In the genomic region with DNA sequence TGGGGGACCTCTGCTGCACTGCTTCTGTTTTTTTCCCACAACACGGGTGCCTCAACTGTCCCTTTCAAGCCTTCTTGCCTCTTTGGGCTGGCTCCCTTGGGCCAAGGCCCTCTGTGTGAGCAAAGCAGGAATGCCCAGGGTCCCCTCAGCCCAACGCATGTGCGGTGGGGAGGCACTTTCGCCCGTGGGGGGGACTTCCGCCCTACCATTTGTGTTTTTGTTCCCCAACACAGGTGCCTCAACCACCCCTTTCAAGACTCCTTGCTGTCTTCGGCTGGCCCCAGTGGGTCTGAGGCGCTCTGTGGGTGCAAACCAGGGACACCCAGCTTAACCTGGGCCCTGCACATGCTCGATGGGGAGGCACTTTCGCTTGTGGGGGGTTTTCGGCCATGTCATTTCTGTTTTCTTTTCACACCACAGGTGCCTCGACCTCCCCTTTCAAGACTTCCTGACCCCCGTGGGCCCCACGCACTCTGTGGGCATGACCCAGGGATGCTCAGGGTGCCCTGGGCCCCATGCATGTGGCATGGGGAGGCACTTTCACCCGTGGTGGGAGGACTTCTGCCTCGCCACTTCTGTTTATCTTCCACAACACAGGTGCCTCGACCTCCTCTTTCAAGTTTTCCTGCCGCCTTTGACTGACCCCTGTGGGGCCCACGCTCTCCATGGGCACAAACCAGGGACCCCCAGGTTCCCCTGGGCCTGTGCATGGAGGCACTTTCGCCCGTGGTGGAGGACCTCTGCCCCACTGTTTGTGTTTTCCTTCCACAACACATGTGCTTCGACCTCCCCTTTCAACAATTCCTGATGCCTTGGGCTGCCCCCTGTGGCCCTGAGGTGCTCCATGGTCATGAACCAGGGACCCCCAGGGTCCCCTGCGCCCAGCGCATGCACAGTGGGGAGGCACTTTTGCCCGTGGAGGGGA, we compare ENCODE assay signal across 19 cellular contexts.
DNase-seq lines count a peak whose midpoint lies in the region; ATAC-seq, FAIRE-seq and TF ChIP-seq lines count a peak whose summit lies in the region.
"Had no signal": no experiment of that assay in that cellular context is flagged by ENCODE, and none has a peak within 500 bp of the region (broad histone marks: within the 10 kb centered on the region; RNA-seq: fewer than 3 reads in every experiment).

No MANE protein-coding gene starts in this region.

- H3K36me3 ChIP-seq in right atrium auricular region (no peaks in the 10 kb centered on the region), K562 (ENCODE audit: control insufficient read depth, insufficient read depth, low read length) (no peaks in the 10 kb centered on the region), testis (ENCODE audit: low read depth, missing control alignments) (no peaks in the 10 kb centered on the region)

- DNase-seq in Right ventricle myocardium inferior (ENCODE audit: missing footprints) (peak; percentile 30), right atrium auricular region (ENCODE audit: low spot score) (no peak), K562 (ENCODE audit: extremely low read depth in 1 of 4, low spot score in 3 of 4) (no peak), posterior vena cava (ENCODE audit: low spot score) (peak; percentile 53), COLO668 (lab: John Stamatoyannopoulos, UW; ENCODE audit: unreplicated experiment) (no peak), testis (no peak)
- DNase-seq: AML-193, Calu3, DMS79 treated with DMSO at 0.1 percent for 48 hours, GF-D8, GOT3, H7, HFFc6 had no signal

- TF ChIP-seq POLR2A in K562 (conservative IDR thresholded peaks at IDR 0.05) (no peak), testis (IDR thresholded peaks at IDR 0.05) (no peak)

- H3K27me3 ChIP-seq in right atrium auricular region (no peaks in the 10 kb centered on the region), K562 (ENCODE audit: control insufficient read depth in 2 of 2, insufficient read depth in 2 of 2, low read length in 2 of 2) (peaks cover 3 to 77% of the 10 kb centered on the region in 2 experiments; a peak in 2 of 5 replicates), testis (no peaks in the 10 kb centered on the region)

- H3K4me1 ChIP-seq in right atrium auricular region (no peaks in the 10 kb centered on the region), K562 (replicated peaks in 1 of 2; ENCODE audit: control insufficient read depth in 2 of 2, insufficient read depth in 2 of 2, low read length in 2 of 2) (peaks cover 0 to 10% of the 10 kb centered on the region in 2 experiments; a peak in 3 of 5 replicates), testis (no peaks in the 10 kb centered on the region)
- H3K4me1 ChIP-seq: A549 had no signal

- WGBS in K562 (ENCODE audit: insufficient coverage, low coverage, missing lambda C conversion rate): 7% methylated on average over 24 of the region's 25 CpGs
- WGBS in testis, 2 donors: 71% methylated on average over 24 to 25 of the region's 25 CpGs

- H4K20me1 ChIP-seq in K562 (replicated peaks; ENCODE audit: control insufficient read depth, insufficient read depth, low read length): no peaks in the 10 kb centered on the region

- POLR2A ChIA-PET in K562 (lab: Yijun Ruan, JAX): no interaction called here

- CTCF ChIA-PET in K562 (lab: Yijun Ruan, JAX; ENCODE audit: low intra/inter-chr PET ratio): no interaction called here

- in situ Hi-C loops in K562 (cut with MboI): no loop called here

- FAIRE-seq in K562 (lab: Jason Lieb, UNC): no peak
- FAIRE-seq: A549, HTR-8/SVneo had no signal

- no peak for TF ChIP-seq RAD21 in K562 (CRISPR knock-in tag; conservative IDR thresholded peaks at IDR 0.05 in 1 of 2, IDR thresholded peaks at IDR 0.05 in 1 of 2)

- H3K4me2 ChIP-seq in K562 (ENCODE audit: insufficient read depth, low read length): no peak overlapping the region
- H3K4me2 ChIP-seq: A549 had no signal

- no TSS peak for BruUV-seq in K562 (replicated peaks; lab: Mats Ljungman, UMichigan)

- H2AFZ ChIP-seq in K562 (ENCODE audit: low read depth, low read length): peak overlapping the region; percentile 16; the same call in 1 of the 2 replicates

- intact Hi-C loops in Right ventricle myocardium inferior (cut with DNase I) (no loop called here), K562 (cut with micrococcal nuclease) (no loop called here), posterior vena cava (cut with DNase I) (no loop called here), testis (cut with DNase I; ENCODE audit: low total_unique reads) (no loop called here)

- TF ChIP-seq EP300 in K562 (IDR thresholded peaks at IDR 0.05; ENCODE audit: low read length): no peak

- no peak for ATAC-seq in Right ventricle myocardium inferior
- ATAC-seq in K562: no peak
- ATAC-seq in HG02970 (IDR thresholded peaks at IDR 0.05; ENCODE audit: low FRiP score, unreplicated experiment): no peak
- ATAC-seq: A549, HCT116 had no signal

- H3K79me2 ChIP-seq in K562 (ENCODE audit: control insufficient read depth, insufficient read depth, low read length): no peaks in the 10 kb centered on the region

- no peak overlapping the region for H3K27ac ChIP-seq in right atrium auricular region
- no peak overlapping the region for H3K27ac ChIP-seq in K562 (ENCODE audit: extremely low read depth, low read depth, low read length)
- no peak overlapping the region for H3K27ac ChIP-seq in testis
- H3K27ac ChIP-seq: 22Rv1, A549, C4-2B had no signal

- H3K9me3 ChIP-seq in right atrium auricular region (peaks cover 0 to 5% of the 10 kb centered on the region in 2 donors), K562 (replicated peaks; ENCODE audit: control insufficient read depth, insufficient read depth, low read depth, low read length) (no peaks in the 10 kb centered on the region), testis (no peaks in the 10 kb centered on the region)
- H3K9me3 ChIP-seq: A549 had no signal

- H3K9ac ChIP-seq in K562 (ENCODE audit: insufficient read depth in 1 of 2, low read depth in 2 of 2, low read length in 2 of 2): no peak overlapping the region

- TF ChIP-seq CTCF in right atrium auricular region (IDR thresholded peaks at IDR 0.05) (no peak), K562 (IDR thresholded peaks at IDR 0.05 in 2 of 3, conservative IDR thresholded peaks at IDR 0.05 in 1 of 3; ENCODE audit: insufficient read depth in 2 of 3, low read depth in 1 of 3, low read length in 3 of 3) (no peak), testis (IDR thresholded peaks at IDR 0.05) (no peak)

- no peak overlapping the region for H3K4me3 ChIP-seq in right atrium auricular region
- no peak overlapping the region for H3K4me3 ChIP-seq in K562
- H3K4me3 ChIP-seq in testis: no peak overlapping the region
- H3K4me3 ChIP-seq: A549 had no signal

- no peaks in the 10 kb centered on the region for H3K9me1 ChIP-seq in K562 (ENCODE audit: control insufficient read depth, insufficient read depth, low read length)

TF ChIP-seq in K562, 482 proteins besides CTCF, POLR2A, EP300 and RAD21:
- no peak for TF ChIP-seq ZNF146 (CRISPR knock-in tag; IDR thresholded peaks at IDR 0.05; ENCODE audit: unreplicated experiment)
- TF ChIP-seq, protein P1, sequence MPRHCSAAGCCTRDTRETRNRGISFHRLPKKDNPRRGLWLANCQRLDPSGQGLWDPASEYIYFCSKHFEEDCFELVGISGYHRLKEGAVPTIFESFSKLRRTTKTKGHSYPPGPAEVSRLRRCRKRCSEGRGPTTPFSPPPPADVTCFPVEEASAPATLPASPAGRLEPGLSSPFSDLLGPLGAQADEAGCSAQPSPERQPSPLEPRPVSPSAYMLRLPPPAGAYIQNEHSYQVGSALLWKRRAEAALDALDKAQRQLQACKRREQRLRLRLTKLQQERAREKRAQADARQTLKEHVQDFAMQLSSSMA (CRISPR knock-in tag; IDR thresholded peaks at IDR 0.05): no peak
- TF ChIP-seq MAFF (IDR thresholded peaks at IDR 0.05; ENCODE audit: low read length): no peak
- TF ChIP-seq, protein P2, sequence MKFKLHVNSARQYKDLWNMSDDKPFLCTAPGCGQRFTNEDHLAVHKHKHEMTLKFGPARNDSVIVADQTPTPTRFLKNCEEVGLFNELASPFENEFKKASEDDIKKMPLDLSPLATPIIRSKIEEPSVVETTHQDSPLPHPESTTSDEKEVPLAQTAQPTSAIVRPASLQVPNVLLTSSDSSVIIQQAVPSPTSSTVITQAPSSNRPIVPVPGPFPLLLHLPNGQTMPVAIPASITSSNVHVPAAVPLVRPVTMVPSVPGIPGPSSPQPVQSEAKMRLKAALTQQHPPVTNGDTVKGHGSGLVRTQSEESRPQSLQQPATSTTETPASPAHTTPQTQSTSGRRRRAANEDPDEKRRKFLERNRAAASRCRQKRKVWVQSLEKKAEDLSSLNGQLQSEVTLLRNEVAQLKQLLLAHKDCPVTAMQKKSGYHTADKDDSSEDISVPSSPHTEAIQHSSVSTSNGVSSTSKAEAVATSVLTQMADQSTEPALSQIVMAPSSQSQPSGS (CRISPR knock-in tag; IDR thresholded peaks at IDR 0.05): no peak

Comparison
In these comparisons a context has a peak if more than half of its experiments do, and no peak if none do; other contexts are left out.
1. DNase-seq: peak in Right ventricle myocardium inferior (single experiment) and posterior vena cava (single experiment); none in right atrium auricular region (single experiment), K562 (0 of 4), COLO668 (single experiment) and testis (single experiment).